ENCODE assay signal across 31 cellular contexts in genomic region chr3:68793750-68794149, GRCh38.
"Had no signal": no experiment of that assay in that cellular context is flagged by ENCODE, and none has a peak within 500 bp of the region (broad histone marks: within the 10 kb centered on the region; RNA-seq: fewer than 3 reads in every experiment).

No MANE protein-coding gene starts in this region.

- H3K9me3 Mint-ChIP-seq: activated CD4-positive, alpha-beta T cell treated with anti-CD3 and anti-CD28 coated beads, Interleukin-2, amount 10 ng/mL, durations not matched to agents 24 days and 14 days; activated CD8-positive, alpha-beta T cell treated with anti-CD3 and anti-CD28 coated beads for 36 hours; activated naive CD4-positive, alpha-beta T cell treated with anti-CD3 and anti-CD28 coated beads, Interleukin-2, amount 50 U/mL, for 24 hours; activated naive CD8-positive, alpha-beta T cell treated with anti-CD3 and anti-CD28 coated beads, Interleukin-2, amount 10 ng/mL, durations not matched to agents 7 days and 5 days; activated T-helper 17 cell treated with anti-CD3 and anti-CD28 coated beads, Interleukin-2, amount 50 U/mL, for 72 hours had no signal

- H3K4me1 ChIP-seq: body of pancreas, breast epithelium had no signal

- H3K27me3 Mint-ChIP-seq: activated CD4-positive, alpha-beta T cell treated with anti-CD3 and anti-CD28 coated beads, Interleukin-2, amount 10 ng/mL, durations not matched to agents 24 days and 14 days; activated CD8-positive, alpha-beta T cell treated with anti-CD3 and anti-CD28 coated beads for 36 hours; activated naive CD4-positive, alpha-beta T cell treated with anti-CD3 and anti-CD28 coated beads, Interleukin-2, amount 50 U/mL, for 24 hours; activated naive CD8-positive, alpha-beta T cell treated with anti-CD3 and anti-CD28 coated beads, Interleukin-2, amount 10 ng/mL, durations not matched to agents 7 days and 5 days had no signal

- H3K27ac Mint-ChIP-seq: activated CD4-positive, alpha-beta T cell treated with anti-CD3 and anti-CD28 coated beads, Interleukin-2, amount 10 ng/mL, durations not matched to agents 24 days and 14 days; activated CD8-positive, alpha-beta T cell treated with anti-CD3 and anti-CD28 coated beads for 36 hours; activated naive CD4-positive, alpha-beta T cell treated with anti-CD3 and anti-CD28 coated beads, Interleukin-2, amount 50 U/mL, for 24 hours; activated naive CD8-positive, alpha-beta T cell treated with anti-CD3 and anti-CD28 coated beads, Interleukin-2, amount 10 ng/mL, durations not matched to agents 7 days and 5 days; activated T-cell treated with anti-CD3 and anti-CD28 coated beads, Interleukin-2, amount 50 U/mL, for 72 hours; activated T-helper 17 cell treated with anti-CD3 and anti-CD28 coated beads, Interleukin-2, amount 50 U/mL, for 72 hours had no signal

- H3K36me3 Mint-ChIP-seq: activated naive CD4-positive, alpha-beta T cell treated with anti-CD3 and anti-CD28 coated beads, Interleukin-2, amount 50 U/mL, for 24 hours; activated naive CD8-positive, alpha-beta T cell treated with anti-CD3 and anti-CD28 coated beads, Interleukin-2, amount 10 ng/mL, durations not matched to agents 7 days and 5 days had no signal

- H3K27me3 ChIP-seq: body of pancreas, breast epithelium, MG63 had no signal

- H3K4me1 Mint-ChIP-seq: activated CD4-positive, alpha-beta T cell treated with anti-CD3 and anti-CD28 coated beads, Interleukin-2, amount 10 ng/mL, durations not matched to agents 24 days and 14 days; activated naive CD4-positive, alpha-beta T cell treated with anti-CD3 and anti-CD28 coated beads, Interleukin-2, amount 50 U/mL, for 24 hours; activated naive CD8-positive, alpha-beta T cell treated with anti-CD3 and anti-CD28 coated beads, Interleukin-2, amount 10 ng/mL, durations not matched to agents 7 days and 5 days; activated T-helper 17 cell treated with anti-CD3 and anti-CD28 coated beads, Interleukin-2, amount 50 U/mL, for 72 hours had no signal

- H3K27ac ChIP-seq: body of pancreas, breast epithelium had no signal

- H3K9me3 ChIP-seq: breast epithelium, MG63 had no signal

- H3K4me3 Mint-ChIP-seq: activated CD4-positive, alpha-beta T cell treated with anti-CD3 and anti-CD28 coated beads, Interleukin-2, amount 10 ng/mL, durations not matched to agents 24 days and 14 days; activated CD8-positive, alpha-beta T cell treated with anti-CD3 and anti-CD28 coated beads for 36 hours; activated naive CD4-positive, alpha-beta T cell treated with anti-CD3 and anti-CD28 coated beads, Interleukin-2, amount 50 U/mL, for 24 hours; activated naive CD8-positive, alpha-beta T cell treated with anti-CD3 and anti-CD28 coated beads, Interleukin-2, amount 10 ng/mL, durations not matched to agents 7 days and 5 days; activated T-cell treated with anti-CD3 and anti-CD28 coated beads, Interleukin-2, amount 50 U/mL, for 72 hours; activated T-helper 17 cell treated with anti-CD3 and anti-CD28 coated beads, Interleukin-2, amount 50 U/mL, for 72 hours had no signal

- DNase-seq: activated CD4-positive, alpha-beta T cell treated with anti-CD3 and anti-CD28 coated beads, Interleukin-2, amount 10 ng/mL, durations not matched to agents 24 days and 14 days; activated CD4-positive, alpha-beta T cell treated with anti-CD3 and anti-CD28 coated beads, Interleukin-2, amount 50 U/mL, for 4 hours; activated CD8-positive, alpha-beta T cell treated with anti-CD3 and anti-CD28 coated beads for 36 hours; activated effector memory CD4-positive, alpha-beta T cell treated with anti-CD3 and anti-CD28 coated beads, Interleukin-2, amount 50 U/mL, for 16 hours; activated naive CD4-positive, alpha-beta T cell treated with Interleukin-2 at 50 U/mL for 16 hours; activated naive CD8-positive, alpha-beta T cell treated with anti-CD3 and anti-CD28 coated beads, Interleukin-2, amount 10 ng/mL, durations not matched to agents 7 days and 5 days; activated T-cell treated with anti-CD3 and anti-CD28 coated beads, Interleukin-2, amount 50 U/mL, for 1 hour; activated T-cell treated with anti-CD3 and anti-CD28 coated beads, Interleukin-2, amount 50 U/mL, for 72 hours; body of pancreas; central memory CD4-positive, alpha-beta T cell; Karpas-422; KBM-7; MG63; MV-4-11; NCI-H1092; NCI-H1436 treated with DMSO at 0.1 percent for 48 hours; NCI-H1694 treated with DMSO at 0.1 percent for 48 hours; NCI-H2029; NCI-H2171 treated with DMSO at 0.1 percent for 48 hours; NCI-H2227 treated with DMSO at 0.1 percent for 48 hours; NCI-H510A treated with DMSO at 0.1 percent for 48 hours; NCI-H526 treated with DMSO at 0.1 percent for 48 hours; NCI-H774; SIG-M5; SW 1271; T-helper 1 cell had no signal

- H3K4me3 ChIP-seq: body of pancreas, breast epithelium, MG63 had no signal

- ATAC-seq: activated CD8-positive, alpha-beta T cell treated with anti-CD3 and anti-CD28 coated beads for 36 hours; activated T-cell treated with anti-CD3 and anti-CD28 coated beads, Interleukin-2, amount 50 U/mL, for 72 hours; activated T-helper 17 cell treated with anti-CD3 and anti-CD28 coated beads, Interleukin-2, amount 50 U/mL, for 72 hours; body of pancreas; Panc1; Right ventricle myocardium inferior had no signal

- H3K36me3 ChIP-seq: breast epithelium, MG63 had no signal
